Comparison of ENCODE assay signal across 1 cellular context in genomic region chr5:59115345-59115744, GRCh38.
TF ChIP-seq lines count a peak whose summit lies in the region.

No MANE protein-coding gene starts in this region.

TF ChIP-seq in SK-N-SH, 30 proteins besides CTCF, POLR2A, EP300 and RAD21 (continued from another document):
- TF ChIP-seq, protein P1, sequence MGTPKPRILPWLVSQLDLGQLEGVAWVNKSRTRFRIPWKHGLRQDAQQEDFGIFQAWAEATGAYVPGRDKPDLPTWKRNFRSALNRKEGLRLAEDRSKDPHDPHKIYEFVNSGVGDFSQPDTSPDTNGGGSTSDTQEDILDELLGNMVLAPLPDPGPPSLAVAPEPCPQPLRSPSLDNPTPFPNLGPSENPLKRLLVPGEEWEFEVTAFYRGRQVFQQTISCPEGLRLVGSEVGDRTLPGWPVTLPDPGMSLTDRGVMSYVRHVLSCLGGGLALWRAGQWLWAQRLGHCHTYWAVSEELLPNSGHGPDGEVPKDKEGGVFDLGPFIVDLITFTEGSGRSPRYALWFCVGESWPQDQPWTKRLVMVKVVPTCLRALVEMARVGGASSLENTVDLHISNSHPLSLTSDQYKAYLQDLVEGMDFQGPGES (IDR thresholded peaks at IDR 0.05; ENCODE audit: low read depth, low read length) = no peak
- peak; percentile 36; the same call in 1 of the 2 replicates for TF ChIP-seq JUND (IDR thresholded peaks at IDR 0.05)
- peak; percentile 17; the same call in 1 of the 2 replicates for TF ChIP-seq FOSL2 (IDR thresholded peaks at IDR 0.05; ENCODE audit: borderline replicate concordance, low read depth)
- no peak for TF ChIP-seq CHD2 (IDR thresholded peaks at IDR 0.05; ENCODE audit: low read length, partially characterized antibody)
